Comparison of ENCODE assay signal across 1 cellular context in the genomic region with DNA sequence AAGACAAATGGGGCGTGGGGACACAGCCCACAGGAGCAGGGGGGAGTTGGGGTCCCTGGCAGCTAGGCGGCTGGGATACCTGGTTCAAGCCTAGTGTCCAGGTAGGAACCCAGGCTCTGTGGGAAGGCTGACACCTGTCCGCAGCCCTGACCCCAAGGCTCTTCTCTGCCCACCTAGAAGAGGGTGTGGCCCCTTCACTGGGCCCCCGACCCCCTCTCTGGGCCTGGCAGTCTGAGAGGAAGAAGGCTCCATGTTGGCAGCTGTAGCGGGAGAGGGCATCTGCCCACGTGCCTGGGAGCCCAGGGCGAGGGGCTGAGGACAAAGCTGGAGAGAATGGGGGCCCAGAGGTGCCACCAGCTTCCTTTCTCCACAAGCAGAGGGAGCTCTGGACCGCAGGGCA.
TF ChIP-seq lines count a peak whose summit lies in the region.

No MANE protein-coding gene starts in this region.

TF ChIP-seq in WTC11, 78 proteins besides CTCF, POLR2A, EP300 and RAD21 (continued from another document):
- TF ChIP-seq, protein P1, sequence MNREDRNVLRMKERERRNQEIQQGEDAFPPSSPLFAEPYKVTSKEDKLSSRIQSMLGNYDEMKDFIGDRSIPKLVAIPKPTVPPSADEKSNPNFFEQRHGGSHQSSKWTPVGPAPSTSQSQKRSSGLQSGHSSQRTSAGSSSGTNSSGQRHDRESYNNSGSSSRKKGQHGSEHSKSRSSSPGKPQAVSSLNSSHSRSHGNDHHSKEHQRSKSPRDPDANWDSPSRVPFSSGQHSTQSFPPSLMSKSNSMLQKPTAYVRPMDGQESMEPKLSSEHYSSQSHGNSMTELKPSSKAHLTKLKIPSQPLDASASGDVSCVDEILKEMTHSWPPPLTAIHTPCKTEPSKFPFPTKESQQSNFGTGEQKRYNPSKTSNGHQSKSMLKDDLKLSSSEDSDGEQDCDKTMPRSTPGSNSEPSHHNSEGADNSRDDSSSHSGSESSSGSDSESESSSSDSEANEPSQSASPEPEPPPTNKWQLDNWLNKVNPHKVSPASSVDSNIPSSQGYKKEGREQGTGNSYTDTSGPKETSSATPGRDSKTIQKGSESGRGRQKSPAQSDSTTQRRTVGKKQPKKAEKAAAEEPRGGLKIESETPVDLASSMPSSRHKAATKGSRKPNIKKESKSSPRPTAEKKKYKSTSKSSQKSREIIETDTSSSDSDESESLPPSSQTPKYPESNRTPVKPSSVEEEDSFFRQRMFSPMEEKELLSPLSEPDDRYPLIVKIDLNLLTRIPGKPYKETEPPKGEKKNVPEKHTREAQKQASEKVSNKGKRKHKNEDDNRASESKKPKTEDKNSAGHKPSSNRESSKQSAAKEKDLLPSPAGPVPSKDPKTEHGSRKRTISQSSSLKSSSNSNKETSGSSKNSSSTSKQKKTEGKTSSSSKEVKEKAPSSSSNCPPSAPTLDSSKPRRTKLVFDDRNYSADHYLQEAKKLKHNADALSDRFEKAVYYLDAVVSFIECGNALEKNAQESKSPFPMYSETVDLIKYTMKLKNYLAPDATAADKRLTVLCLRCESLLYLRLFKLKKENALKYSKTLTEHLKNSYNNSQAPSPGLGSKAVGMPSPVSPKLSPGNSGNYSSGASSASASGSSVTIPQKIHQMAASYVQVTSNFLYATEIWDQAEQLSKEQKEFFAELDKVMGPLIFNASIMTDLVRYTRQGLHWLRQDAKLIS (CRISPR knock-in tag; IDR thresholded peaks at IDR 0.05; ENCODE audit: borderline replicate concordance) = no peak
- TF ChIP-seq NFE2L1 (CRISPR knock-in tag; IDR thresholded peaks at IDR 0.05) = no peak
- TF ChIP-seq JAZF1 (CRISPR knock-in tag; IDR thresholded peaks at IDR 0.05) = no peak
- TF ChIP-seq NR3C1 (CRISPR knock-in tag; conservative IDR thresholded peaks at IDR 0.05; ENCODE audit: low read depth) = no peak
TF ChIP-seq in WTC11: peak in this region for 0.
